In the genomic region with DNA sequence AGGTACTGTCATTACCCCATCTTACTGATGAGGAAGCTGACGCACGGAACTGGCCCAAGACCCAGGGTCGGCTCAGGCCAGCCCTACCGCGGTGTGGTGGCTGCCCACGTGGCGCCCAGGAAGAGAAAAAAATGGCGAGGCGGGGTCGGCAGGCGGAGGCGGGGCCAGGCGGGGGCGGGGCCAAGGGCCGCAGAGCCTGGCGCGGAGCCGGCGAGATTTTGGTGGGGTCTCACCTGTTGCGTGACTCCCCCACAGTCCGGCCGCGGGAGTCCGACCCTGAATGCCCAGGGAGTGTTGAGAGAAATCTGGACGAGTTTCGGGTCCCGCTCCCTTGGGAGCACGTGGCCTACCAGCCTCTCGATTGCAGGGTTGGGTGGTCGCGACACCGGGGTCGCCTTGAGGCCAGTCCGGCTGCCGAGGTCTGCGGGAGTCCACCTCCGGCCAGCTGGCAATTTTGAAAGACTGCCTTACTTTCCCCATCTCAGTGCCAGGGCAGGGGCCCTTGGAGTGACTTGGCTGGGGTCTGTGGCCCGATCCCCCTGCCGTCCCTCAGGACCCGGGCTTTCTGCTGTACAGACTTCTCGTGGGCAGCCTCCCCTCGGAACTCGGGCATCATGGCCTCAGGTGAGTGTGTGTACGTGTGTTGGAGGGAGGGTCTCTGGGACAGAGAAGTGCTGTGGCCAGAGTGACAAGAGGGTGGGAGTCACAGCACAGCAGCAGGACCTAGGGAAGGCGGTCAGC, we compare ENCODE assay signal across 8 cellular contexts. TPM values are rescaled to one million over a fixed set of nuclear protein-coding genes. Genes with fewer than 3 reads are reported as not detected.
A peak's percentile ranks its signal among the peaks of the same experiment; 100 is the strongest.
DNase-seq lines count a peak whose midpoint lies in the region; ATAC-seq and TF ChIP-seq lines count a peak whose summit lies in the region.

A gene (plus strand): TSS at position 183 of the 741 bp plus-strand sequence. CDS start 1,339 bp downstream, outside the sequence.

- H3K27me3 ChIP-seq in lung (ENCODE audit: control insufficient read depth, insufficient read depth), result no peaks in the 10 kb centered on the region

- DNase-seq in 8988T, result peak; percentile 60
- peak; percentile 43 for DNase-seq in NCI-H460 (ENCODE audit: extremely low read depth, low read depth)
- DNase-seq in activated CD4-positive, alpha-beta T cell treated with anti-CD3 and anti-CD28 coated beads, Interleukin-2, amount 50 U/mL, for 48 hours, result peak; percentile 78 to 80
- peak; percentile 87 for DNase-seq in ecto neural progenitor cell (ENCODE audit: low spot score)
- DNase-seq in lung (ENCODE audit: low spot score), result peak; percentile 74
- DNase-seq in stimulated activated CD8-positive, alpha-beta memory T cell treated with anti-CD3 and anti-CD28 coated beads, Interleukin-12 subunit alpha, Interleukin-12 subunit beta, amount 100 ng/mL, for 1 hour (ENCODE audit: low read depth), result peak; percentile 52

- H3K9me3 ChIP-seq in lung (ENCODE audit: control insufficient read depth in 2 of 2, insufficient read depth in 1 of 2, low read length in 1 of 2), result no peaks in the 10 kb centered on the region

- no peaks in the 10 kb centered on the region for H3K36me3 ChIP-seq in lung (ENCODE audit: control insufficient read depth in 2 of 2, insufficient read depth in 2 of 2, low read length in 2 of 2)

- H3K27ac ChIP-seq in lung (ENCODE audit: low read depth in 1 of 2, low read length in 1 of 2), result peak within 1 kb of the TSS; percentile 70 to 88

- WGBS in lung, 2 donors, result 0 to 2% methylated on average over 45 of the region's 45 CpGs

- peak within 1 kb of the TSS; percentile 51 for H3K4me3 ChIP-seq in lung

- ATAC-seq in GM18498 (IDR thresholded peaks at IDR 0.05; ENCODE audit: unreplicated experiment) (peak; percentile 64), HG02981 (IDR thresholded peaks at IDR 0.05; ENCODE audit: unreplicated experiment) (peak; percentile 55), lung (ENCODE audit: insufficient read depth, low FRiP score) (peak; percentile 53)

- TF ChIP-seq CTCF in lung (IDR thresholded peaks at IDR 0.05; ENCODE audit: control extremely low read depth, extremely low read depth), result no peak

- H3K4me1 ChIP-seq in lung (ENCODE audit: control insufficient read depth in 2 of 2, insufficient read depth in 2 of 2, low read length in 2 of 2), result peaks cover 0 to 23% of the 10 kb centered on the region in 2 donors

RNA-seq across cellular contexts. Expression of the gene that starts here (rescaled TPM):
- 33.3 and 39.5 TPM in 2 replicates for total RNA-seq in NCI-H460 (2014; rRNA removed; shearing (Covaris generic))
- 217 and 225 TPM in 2 replicates for polyA plus RNA-seq in NCI-H460 (2014; cell fraction: nucleus; rRNA removed)
- 10 to 100 TPM; 35.8 to 57.4 TPM for total RNA-seq in lung
- 10 to 100 TPM; 16.7 to 53.2 TPM for polyA plus RNA-seq in lung

Comparison
In these comparisons a context has a peak if more than half of its experiments do, and no peak if none do; other contexts are left out.
1. Peak in every context shown above with its lines: DNase-seq, ATAC-seq, H3K4me3 ChIP-seq and H3K27ac ChIP-seq.